1 cellular context compared by ENCODE assay signal in the genomic region with DNA sequence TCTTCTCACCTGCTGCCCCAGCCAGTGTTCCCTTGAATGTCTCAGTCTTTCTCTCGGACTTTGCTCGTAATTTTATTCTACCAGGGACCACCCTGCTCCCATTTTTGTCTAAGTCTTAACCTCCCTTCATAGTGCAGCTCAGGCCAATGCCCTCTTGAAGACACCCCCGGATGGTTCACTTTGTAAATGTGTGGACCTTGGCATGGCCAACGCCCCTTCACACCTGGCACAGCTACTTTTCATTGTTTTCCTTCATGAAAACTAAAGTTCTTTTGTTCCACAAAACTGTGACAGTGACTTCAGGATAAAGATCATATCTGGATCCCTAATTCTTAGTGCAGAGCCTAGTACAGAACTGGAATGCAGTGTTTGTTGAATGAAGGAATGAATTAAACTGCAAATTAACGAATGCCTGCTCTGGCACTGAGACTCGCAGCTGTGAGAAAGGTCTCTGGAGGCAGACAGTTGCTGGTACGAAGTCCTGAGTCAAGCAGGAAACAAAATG.
TF ChIP-seq lines count a peak whose summit lies in the region.

No MANE protein-coding gene starts in this region.

TF ChIP-seq in SK-N-SH, 30 proteins besides CTCF, POLR2A, EP300 and RAD21 (continued from another document):
- no peak for TF ChIP-seq GATA2 (CRISPR knock-in tag; IDR thresholded peaks at IDR 0.05)
- no peak for TF ChIP-seq NFIC (IDR thresholded peaks at IDR 0.05; ENCODE audit: borderline replicate concordance)
- no peak for TF ChIP-seq TEAD4 (IDR thresholded peaks at IDR 0.05; ENCODE audit: borderline replicate concordance, insufficient read depth)
- TF ChIP-seq FOXJ3 (CRISPR knock-in tag; IDR thresholded peaks at IDR 0.05) = no peak
- TF ChIP-seq POLR2AphosphoS5 (IDR thresholded peaks at IDR 0.05; ENCODE audit: low read depth, low read length) = no peak
- TF ChIP-seq USF1 (IDR thresholded peaks at IDR 0.05; ENCODE audit: borderline replicate concordance, low read depth) = no peak
- TF ChIP-seq FOXM1 (IDR thresholded peaks at IDR 0.05; ENCODE audit: low read depth) = no peak
- TF ChIP-seq MXI1 (IDR thresholded peaks at IDR 0.05; ENCODE audit: low read depth, low read length) = no peak
- TF ChIP-seq SMC3 (IDR thresholded peaks at IDR 0.05; ENCODE audit: low read depth, low read length) = no peak
- no peak for TF ChIP-seq USF2 (IDR thresholded peaks at IDR 0.05; ENCODE audit: borderline replicate concordance, low read depth, low read length)
- TF ChIP-seq NRF1 (IDR thresholded peaks at IDR 0.05; ENCODE audit: low read depth, low read length) = no peak
- TF ChIP-seq PBX3 (IDR thresholded peaks at IDR 0.05) = no peak
- no peak for TF ChIP-seq EZH2phosphoT487 (IDR thresholded peaks at IDR 0.05; ENCODE audit: borderline replicate concordance, low read depth)
- TF ChIP-seq RXRA (IDR thresholded peaks at IDR 0.05; ENCODE audit: borderline replicate concordance, low read depth) = no peak
- TF ChIP-seq TCF12 (IDR thresholded peaks at IDR 0.05) = no peak
- TF ChIP-seq MAX (IDR thresholded peaks at IDR 0.05; ENCODE audit: low read depth) = no peak
- no peak for TF ChIP-seq ZBTB33 (IDR thresholded peaks at IDR 0.05; ENCODE audit: borderline replicate concordance, low read depth)
- TF ChIP-seq IRF3 (IDR thresholded peaks at IDR 0.05; ENCODE audit: low read depth, low read length) = no peak
- no peak for TF ChIP-seq RCOR1 (IDR thresholded peaks at IDR 0.05; ENCODE audit: low read length)
